In genomic region chr17:63395075-63395815, GRCh38 we compare ENCODE assay signal across 17 cellular contexts. TPM values are rescaled to one million over a fixed set of nuclear protein-coding genes. Genes with fewer than 3 reads are reported as not detected.
DNase-seq lines count a peak whose midpoint lies in the region; TF ChIP-seq lines count a peak whose summit lies in the region.
"Had no signal": no experiment of that assay in that cellular context is flagged by ENCODE, and none has a peak within 500 bp of the region (broad histone marks: within the 10 kb centered on the region; RNA-seq: fewer than 3 reads in every experiment).

No MANE protein-coding gene starts in this region.

- peak; percentile 25; the same call in 1 of the 2 replicates for TF ChIP-seq CTCF in AG10803 (conservative IDR thresholded peaks at IDR 0.05; ENCODE audit: low read length)

- H3K4me3 Mint-ChIP-seq in activated CD4-positive, alpha-beta memory T cell treated with anti-CD3 and anti-CD28 coated beads, Interleukin-2, amount 10 ng/mL, durations not matched to agents 7 days and 5 days, result no peak overlapping the region

- no peaks in the 10 kb centered on the region for H3K9me3 Mint-ChIP-seq in activated CD4-positive, alpha-beta memory T cell treated with anti-CD3 and anti-CD28 coated beads, Interleukin-2, amount 10 ng/mL, durations not matched to agents 7 days and 5 days

- POLR2A ChIA-PET in activated CD4-positive, alpha-beta memory T cell treated with anti-CD3 and anti-CD28 coated beads, Interleukin-2, amount 10 ng/mL, durations not matched to agents 7 days and 5 days (lab: Charles Lee), result interaction anchor here (1.2 kb wide), 1 partner anchor 12 kb away, joined by 4 read pairs; no protein-coding TSS in a partner anchor

- H3K4me1 Mint-ChIP-seq in activated CD4-positive, alpha-beta memory T cell treated with anti-CD3 and anti-CD28 coated beads, Interleukin-2, amount 10 ng/mL, durations not matched to agents 7 days and 5 days, result peaks cover 9% of the 10 kb centered on the region

- 0 out of 2 replicates have a peak overlapping the region, but pooled peaks have one; percentile 4 for H3K4me3 ChIP-seq in AG10803 (ENCODE audit: low read length)
- H3K4me3 ChIP-seq: BLaER1 treated with 17β-estradiol and CSF1 and Interleukin-3, amounts not matched to agents 10 nM and 100 nM; colonic mucosa; psoas muscle; uterus had no signal

- CTCF ChIA-PET in activated CD4-positive, alpha-beta memory T cell treated with anti-CD3 and anti-CD28 coated beads, Interleukin-2, amount 10 ng/mL, durations not matched to agents 7 days and 5 days (lab: Charles Lee), result interaction anchor here (1.4 kb wide), 1 partner anchor 11 kb away, joined by 9 read pairs; no protein-coding TSS in a partner anchor

- H3K27ac Mint-ChIP-seq in activated CD4-positive, alpha-beta memory T cell treated with anti-CD3 and anti-CD28 coated beads, Interleukin-2, amount 10 ng/mL, durations not matched to agents 7 days and 5 days, result no peak overlapping the region

- H3K27me3 Mint-ChIP-seq in activated CD4-positive, alpha-beta memory T cell treated with anti-CD3 and anti-CD28 coated beads, Interleukin-2, amount 10 ng/mL, durations not matched to agents 7 days and 5 days, result no peaks in the 10 kb centered on the region

- DNase-seq in AG10803 (ENCODE audit: low read depth) (peak; percentile 85), NCI-H226 (peak; percentile 9), fibroblast of gingiva (ENCODE audit: low read depth) (peak; percentile 79), myocyte (ENCODE audit: low read depth) (peak; percentile 65), H4 (ENCODE audit: low spot score) (no peak)
- no peak for DNase-seq in activated CD4-positive, alpha-beta memory T cell treated with anti-CD3 and anti-CD28 coated beads, Interleukin-2, amount 10 ng/mL, durations not matched to agents 7 days and 5 days
- DNase-seq in effector CD8-positive, alpha-beta T cell (lab: John Stamatoyannopoulos, UW), result no peak
- DNase-seq in stimulated activated CD4-positive, alpha-beta T cell treated with anti-CD3 and anti-CD28 coated beads, Interleukin-12 subunit alpha, Interleukin-12 subunit beta, amount 100 ng/mL, for 4 hours, result no peak
- DNase-seq: activated naive CD4-positive, alpha-beta T cell treated with Interleukin-2 at 50 U/mL for 16 hours; colonic mucosa; DND-41; H7; NK-92 treated with Interleukin-12 subunit alpha and Interleukin-12 subunit beta, amount 100 ng/mL, for 24 hours; psoas muscle; stimulated activated CD4-positive, alpha-beta T cell treated with anti-CD3 and anti-CD28 coated beads, Interleukin-2, amount 100 ng/mL, for 48 hours; uterus had no signal

- no peaks in the 10 kb centered on the region for H3K36me3 Mint-ChIP-seq in activated CD4-positive, alpha-beta memory T cell treated with anti-CD3 and anti-CD28 coated beads, Interleukin-2, amount 10 ng/mL, durations not matched to agents 7 days and 5 days (ENCODE audit: low read depth)

RNA-seq across cellular contexts. Expression of gene CYB561, which starts 50.9 kb away (rescaled TPM):
- 2.9 and 4.6 TPM in 2 replicates for total RNA-seq in myocyte
- 3.0 TPM for polyA plus RNA-seq in myocyte (2012)
- 10 to 100 TPM; 28.9 to 30.3 TPM for total RNA-seq in activated CD4-positive, alpha-beta memory T cell treated with anti-CD3 and anti-CD28 coated beads, Interleukin-2, amount 10 ng/mL, durations not matched to agents 7 days and 5 days
- 29.1 and 30.9 TPM in 2 replicates for total RNA-seq in H4 (2014; rRNA removed; shearing (Covaris generic))

Comparison
In these comparisons a context has a peak if more than half of its experiments do, and no peak if none do; other contexts are left out.
1. DNase-seq: peak in AG10803 (single experiment), NCI-H226 (single experiment), fibroblast of gingiva (single experiment) and myocyte (single experiment); none in activated CD4-positive, alpha-beta memory T cell treated with anti-CD3 and anti-CD28 coated beads, Interleukin-2, amount 10 ng/mL, durations not matched to agents 7 days and 5 days (single experiment), effector CD8-positive, alpha-beta T cell (single experiment), H4 (single experiment) and stimulated activated CD4-positive, alpha-beta T cell treated with anti-CD3 and anti-CD28 coated beads, Interleukin-12 subunit alpha, Interleukin-12 subunit beta, amount 100 ng/mL, for 4 hours (single experiment).